1 cellular context compared by ENCODE assay signal in genomic region chrX:2897311-2897689, GRCh38.
TF ChIP-seq lines count a peak whose summit lies in the region.

No MANE protein-coding gene starts in this region.

TF ChIP-seq in GM23338, 12 proteins besides CTCF, POLR2A, EP300 and RAD21 (continued from another document):
- TF ChIP-seq REST (IDR thresholded peaks at IDR 0.05; ENCODE audit: unreplicated experiment) (no peak), CREB1 (CRISPR knock-in tag; IDR thresholded peaks at IDR 0.05; ENCODE audit: low read depth) (no peak), ZNF462 (CRISPR knock-in tag; IDR thresholded peaks at IDR 0.05) (no peak), EZH2phosphoT487 (IDR thresholded peaks at IDR 0.05; ENCODE audit: unreplicated experiment) (no peak), JUNB (IDR thresholded peaks at IDR 0.05; ENCODE audit: unreplicated experiment) (no peak)
